In genomic region chr3:197021231-197021630, GRCh38 we compare ENCODE assay signal across 1 cellular context.
A peak's percentile ranks its signal among the peaks of the same experiment; 100 is the strongest.
TF ChIP-seq lines count a peak whose summit lies in the region.

No MANE protein-coding gene starts in this region.

TF ChIP-seq in K562, 482 proteins besides CTCF, POLR2A, EP300 and RAD21:
- TF ChIP-seq POLR3G (IDR thresholded peaks at IDR 0.05; ENCODE audit: extremely low read depth, insufficient read length, insufficient replicate concordance), result no peak
- peak; percentile 64 for TF ChIP-seq POLR2G (IDR thresholded peaks at IDR 0.05; ENCODE audit: low read depth, low read length)
TF ChIP-seq in K562: peak in this region for 1.
